Comparison of ENCODE assay signal across 16 cellular contexts in the genomic region with DNA sequence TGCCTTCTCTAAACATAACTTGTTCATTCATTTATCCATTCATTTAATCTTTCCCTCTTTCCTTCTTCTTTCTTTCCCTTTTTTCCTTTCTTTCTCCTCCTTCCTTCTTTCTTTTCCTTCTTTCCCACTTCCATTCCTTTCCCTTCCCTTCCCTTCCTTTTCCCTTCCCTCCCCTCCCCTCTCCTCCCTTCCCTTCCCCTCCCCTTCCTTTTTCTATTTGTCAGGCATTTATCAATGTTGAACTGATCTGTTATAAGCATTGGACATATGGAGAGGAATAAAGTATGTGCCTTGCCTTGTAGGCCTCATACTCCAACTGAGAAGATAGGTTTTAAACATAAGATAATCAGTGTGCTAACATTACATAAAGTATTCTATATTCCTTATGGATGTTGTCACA. TPM values are rescaled to one million over a fixed set of nuclear protein-coding genes. Genes with fewer than 3 reads are reported as not detected.
DNase-seq lines count a peak whose midpoint lies in the region; ATAC-seq lines count a peak whose summit lies in the region.
"Had no signal": no experiment of that assay in that cellular context is flagged by ENCODE, and none has a peak within 500 bp of the region (broad histone marks: within the 10 kb centered on the region; RNA-seq: fewer than 3 reads in every experiment).

No MANE protein-coding gene starts in this region.

- no peaks in the 10 kb centered on the region for H3K9me3 ChIP-seq in T-helper 17 cell (ENCODE audit: control insufficient read depth, low read length, poor library complexity, severe bottlenecking)
- H3K9me3 ChIP-seq: A549 had no signal

- peak overlapping the region in 1 of 2 donors; percentile 8 for H3K4me3 Mint-ChIP-seq in activated T-cell treated with anti-CD3 and anti-CD28 coated beads, Interleukin-2, amount 50 U/mL, for 72 hours
- no peak overlapping the region for H3K4me3 Mint-ChIP-seq in activated T-cell treated with anti-CD3 and anti-CD28 coated beads, Interleukin-2, amount 50 U/mL, for 4 hours
- H3K4me3 Mint-ChIP-seq in T-helper 17 cell = no peak overlapping the region
- H3K4me3 Mint-ChIP-seq in central memory CD8-positive, alpha-beta T cell = peak overlapping the region; percentile 28
- H3K4me3 Mint-ChIP-seq in stimulated activated memory B cell treated with anti-CD40 and anti-IgM and Interleukin-4, amounts not matched to agents 10 μg/mL and 1 μg/mL and 100 μg/mL, for 72 hours = no peak overlapping the region

- peak overlapping the region; percentile 49 for H3K27ac Mint-ChIP-seq in activated T-cell treated with anti-CD3 and anti-CD28 coated beads, Interleukin-2, amount 50 U/mL, for 72 hours
- H3K27ac Mint-ChIP-seq in T-helper 17 cell = peak overlapping the region; percentile 45
- H3K27ac Mint-ChIP-seq in central memory CD8-positive, alpha-beta T cell (ENCODE audit: low read depth) = peak overlapping the region; percentile 71
- H3K27ac Mint-ChIP-seq in stimulated activated memory B cell treated with anti-CD40 and anti-IgM and Interleukin-4, amounts not matched to agents 10 μg/mL and 1 μg/mL and 100 μg/mL, for 72 hours = peak overlapping the region; percentile 22

- peaks cover 2 to 11% of the 10 kb centered on the region in 2 donors for H3K9me3 Mint-ChIP-seq in activated T-cell treated with anti-CD3 and anti-CD28 coated beads, Interleukin-2, amount 50 U/mL, for 72 hours
- H3K9me3 Mint-ChIP-seq in activated T-cell treated with anti-CD3 and anti-CD28 coated beads, Interleukin-2, amount 50 U/mL, for 4 hours = peaks cover 6% of the 10 kb centered on the region
- H3K9me3 Mint-ChIP-seq in central memory CD8-positive, alpha-beta T cell = peaks cover 11% of the 10 kb centered on the region
- peaks cover 2% of the 10 kb centered on the region for H3K9me3 Mint-ChIP-seq in stimulated activated memory B cell treated with anti-CD40 and anti-IgM and Interleukin-4, amounts not matched to agents 10 μg/mL and 1 μg/mL and 100 μg/mL, for 72 hours

- ATAC-seq in activated T-cell treated with anti-CD3 and anti-CD28 coated beads, Interleukin-2, amount 50 U/mL, for 72 hours (replicated peaks in 1 of 2) = no peak
- ATAC-seq in activated T-cell treated with anti-CD3 and anti-CD28 coated beads, Interleukin-2, amount 50 U/mL, for 4 hours = no peak
- no peak for ATAC-seq in T-helper 17 cell
- ATAC-seq in central memory CD8-positive, alpha-beta T cell (replicated peaks; ENCODE audit: extremely low read depth, poor library complexity, severe bottlenecking) = no peak
- no peak for ATAC-seq in stimulated activated memory B cell treated with anti-CD40 and anti-IgM and Interleukin-4, amounts not matched to agents 10 μg/mL and 1 μg/mL and 100 μg/mL, for 72 hours
- ATAC-seq: A549 had no signal

- H3K4me1 Mint-ChIP-seq in activated T-cell treated with anti-CD3 and anti-CD28 coated beads, Interleukin-2, amount 50 U/mL, for 72 hours (ENCODE audit: low read depth) = peaks cover 47% of the 10 kb centered on the region
- H3K4me1 Mint-ChIP-seq in activated T-cell treated with anti-CD3 and anti-CD28 coated beads, Interleukin-2, amount 50 U/mL, for 4 hours (ENCODE audit: low read depth) = peaks cover 52% of the 10 kb centered on the region
- peaks cover 24% of the 10 kb centered on the region for H3K4me1 Mint-ChIP-seq in T-helper 17 cell
- peaks cover 60% of the 10 kb centered on the region for H3K4me1 Mint-ChIP-seq in central memory CD8-positive, alpha-beta T cell
- peaks cover 14% of the 10 kb centered on the region for H3K4me1 Mint-ChIP-seq in stimulated activated memory B cell treated with anti-CD40 and anti-IgM and Interleukin-4, amounts not matched to agents 10 μg/mL and 1 μg/mL and 100 μg/mL, for 72 hours

- no peak for DNase-seq in activated T-cell treated with anti-CD3 and anti-CD28 coated beads, Interleukin-2, amount 50 U/mL, for 72 hours
- DNase-seq in activated T-cell treated with anti-CD3 and anti-CD28 coated beads, Interleukin-2, amount 50 U/mL, for 4 hours = no peak
- DNase-seq in T-helper 17 cell (no peak), HCEC 1CT (no peak), cerebellar nuclear complex (lab: John Stamatoyannopoulos, UW) (no peak), globus pallidus (ENCODE audit: low spot score) (no peak)
- no peak for DNase-seq in central memory CD8-positive, alpha-beta T cell (ENCODE audit: low spot score in 2 of 2)
- DNase-seq: DMS79, NCI-H345 had no signal

- H3K36me3 Mint-ChIP-seq in activated T-cell treated with anti-CD3 and anti-CD28 coated beads, Interleukin-2, amount 50 U/mL, for 72 hours (ENCODE audit: insufficient read depth in 2 of 2) = peaks cover 4 to 9% of the 10 kb centered on the region in 2 donors
- H3K36me3 Mint-ChIP-seq in activated T-cell treated with anti-CD3 and anti-CD28 coated beads, Interleukin-2, amount 50 U/mL, for 4 hours (ENCODE audit: insufficient read depth) = no peaks in the 10 kb centered on the region
- H3K36me3 Mint-ChIP-seq in T-helper 17 cell (ENCODE audit: low read depth) = no peaks in the 10 kb centered on the region
- H3K36me3 Mint-ChIP-seq in central memory CD8-positive, alpha-beta T cell (ENCODE audit: insufficient read depth) = peaks cover 2% of the 10 kb centered on the region
- H3K36me3 Mint-ChIP-seq in stimulated activated memory B cell treated with anti-CD40 and anti-IgM and Interleukin-4, amounts not matched to agents 10 μg/mL and 1 μg/mL and 100 μg/mL, for 72 hours = no peaks in the 10 kb centered on the region
- H3K36me3 Mint-ChIP-seq: IgD-negative memory B cell had no signal

- no peaks in the 10 kb centered on the region for H3K27me3 Mint-ChIP-seq in activated T-cell treated with anti-CD3 and anti-CD28 coated beads, Interleukin-2, amount 50 U/mL, for 72 hours (ENCODE audit: low read depth)
- no peaks in the 10 kb centered on the region for H3K27me3 Mint-ChIP-seq in activated T-cell treated with anti-CD3 and anti-CD28 coated beads, Interleukin-2, amount 50 U/mL, for 4 hours (ENCODE audit: low read depth)
- H3K27me3 Mint-ChIP-seq in T-helper 17 cell = no peaks in the 10 kb centered on the region
- H3K27me3 Mint-ChIP-seq in central memory CD8-positive, alpha-beta T cell = no peaks in the 10 kb centered on the region
- no peaks in the 10 kb centered on the region for H3K27me3 Mint-ChIP-seq in stimulated activated memory B cell treated with anti-CD40 and anti-IgM and Interleukin-4, amounts not matched to agents 10 μg/mL and 1 μg/mL and 100 μg/mL, for 72 hours
- H3K27me3 Mint-ChIP-seq: IgD-negative memory B cell had no signal

RNA-seq across cellular contexts. Expression of a gene that starts 23.7 kb away (rescaled TPM):
- total RNA-seq in activated T-cell treated with anti-CD3 and anti-CD28 coated beads, Interleukin-2, amount 50 U/mL, for 72 hours = not detected
- not detected for total RNA-seq in activated T-cell treated with anti-CD3 and anti-CD28 coated beads, Interleukin-2, amount 50 U/mL, for 4 hours
- total RNA-seq in T-helper 17 cell = not detected
- total RNA-seq: G401, GM12878, HT-29, PC-3 had no signal
